Comparison of ENCODE assay signal across 32 cellular contexts in the genomic region with DNA sequence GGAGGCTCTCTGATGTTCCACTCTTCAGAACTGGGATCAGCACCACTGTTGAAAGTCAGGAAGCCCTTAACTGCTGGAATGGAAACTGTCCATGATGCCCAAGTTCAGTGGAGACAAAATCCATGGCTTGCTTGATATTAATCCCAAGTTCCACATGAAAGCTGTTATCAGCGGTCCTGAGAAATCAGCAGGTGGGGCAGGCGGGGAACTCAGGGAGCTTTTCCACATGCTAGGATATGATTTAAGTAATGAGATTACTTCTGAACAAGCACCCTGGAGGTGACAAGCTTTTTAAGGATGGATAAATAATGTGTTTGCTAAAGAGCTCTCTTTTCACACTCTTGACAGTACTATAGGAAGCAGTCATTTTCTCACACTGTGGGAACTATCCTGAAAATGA.
"Had no signal": no experiment of that assay in that cellular context is flagged by ENCODE, and none has a peak within 500 bp of the region (broad histone marks: within the 10 kb centered on the region; RNA-seq: fewer than 3 reads in every experiment).

No MANE protein-coding gene starts in this region.

- DNase-seq: activated CD4-positive, alpha-beta memory T cell treated with anti-CD3 and anti-CD28 coated beads, Interleukin-2, amount 10 ng/mL, durations not matched to agents 7 days and 5 days; activated CD4-positive, alpha-beta T cell treated with anti-CD3 and anti-CD28 coated beads for 1 hour; activated CD4-positive, alpha-beta T cell treated with anti-CD3 and anti-CD28 coated beads for 36 hours; activated CD4-positive, alpha-beta T cell treated with anti-CD3 and anti-CD28 coated beads for 48 hours; activated CD4-positive, alpha-beta T cell treated with anti-CD3 and anti-CD28 coated beads, Interleukin-2, amount 10 ng/mL, durations not matched to agents 7 days and 5 days; activated CD4-positive, alpha-beta T cell treated with anti-CD3 and anti-CD28 coated beads, Interleukin-2, amount 50 U/mL, for 48 hours; activated CD4-positive, CD25-positive, alpha-beta regulatory T cell; activated CD8-positive, alpha-beta memory T cell treated with anti-CD3 and anti-CD28 coated beads for 24 hours; activated CD8-positive, alpha-beta memory T cell treated with anti-CD3 and anti-CD28 coated beads, Interleukin-2, amount 10 ng/mL, durations not matched to agents 7 days and 5 days; activated CD8-positive, alpha-beta memory T cell treated with anti-CD3 and anti-CD28 coated beads, Interleukin-2, amount 50 U/mL, for 48 hours; activated CD8-positive, alpha-beta T cell treated with anti-CD3 and anti-CD28 coated beads, Interleukin-2, amount 10 ng/mL, durations not matched to agents 7 days and 5 days; activated effector memory CD4-positive, alpha-beta T cell treated with Interleukin-2 at 50 U/mL for 16 hours; activated gamma-delta T cell; activated naive CD4-positive, alpha-beta T cell treated with anti-CD3 and anti-CD28 coated beads, Interleukin-2, amount 10 ng/mL, durations not matched to agents 7 days and 5 days; activated naive CD4-positive, alpha-beta T cell treated with Interleukin-2 at 50 U/mL for 16 hours; activated naive CD8-positive, alpha-beta T cell treated with anti-CD3 and anti-CD28 coated beads, Interleukin-2, amount 10 ng/mL, durations not matched to agents 7 days and 5 days; activated naive CD8-positive, alpha-beta T cell treated with anti-CD3 and anti-CD28 coated beads, Interleukin-2, amount 50 U/mL, for 24 hours; activated T-cell treated with anti-CD3 and anti-CD28 coated beads, Interleukin-2, amount 50 U/mL, for 24 hours; activated T-cell treated with anti-CD3 and anti-CD28 coated beads, Interleukin-2, amount 50 U/mL, for 48 hours; amygdala; anterior cingulate cortex; brain microvascular endothelial cell; central memory CD4-positive, alpha-beta T cell; T-helper 2 cell; T-helper 9 cell had no signal

- H3K4me1 ChIP-seq: ascending aorta, breast epithelium had no signal

- H3K27me3 ChIP-seq: ascending aorta, breast epithelium had no signal

- FAIRE-seq: colon, TTC549 had no signal

- H3K27ac ChIP-seq: ascending aorta, brain microvascular endothelial cell, breast epithelium, VCaP had no signal

- H3K36me3 ChIP-seq: ascending aorta, brain microvascular endothelial cell, breast epithelium had no signal

- H3K4me3 ChIP-seq: ascending aorta, breast epithelium had no signal

- H3K9me3 ChIP-seq: ascending aorta, breast epithelium had no signal

- ATAC-seq: activated CD4-positive, alpha-beta T cell treated with anti-CD3 and anti-CD28 coated beads for 36 hours; activated CD4-positive, CD25-positive, alpha-beta regulatory T cell treated with anti-CD3 and anti-CD28 coated beads, Interleukin-2, amount 50 U/mL, for 24 hours; activated CD8-positive, alpha-beta memory T cell treated with anti-CD3 and anti-CD28 coated beads, Interleukin-2, amount 10 ng/mL, durations not matched to agents 7 days and 5 days; activated CD8-positive, alpha-beta T cell treated with anti-CD3 and anti-CD28 coated beads, Interleukin-2, amount 10 ng/mL, durations not matched to agents 7 days and 5 days; activated naive CD8-positive, alpha-beta T cell treated with anti-CD3 and anti-CD28 coated beads, Interleukin-2, amount 50 U/mL, for 24 hours; WTC11 had no signal
